ENCODE assay signal across 1 cellular context in the genomic region with DNA sequence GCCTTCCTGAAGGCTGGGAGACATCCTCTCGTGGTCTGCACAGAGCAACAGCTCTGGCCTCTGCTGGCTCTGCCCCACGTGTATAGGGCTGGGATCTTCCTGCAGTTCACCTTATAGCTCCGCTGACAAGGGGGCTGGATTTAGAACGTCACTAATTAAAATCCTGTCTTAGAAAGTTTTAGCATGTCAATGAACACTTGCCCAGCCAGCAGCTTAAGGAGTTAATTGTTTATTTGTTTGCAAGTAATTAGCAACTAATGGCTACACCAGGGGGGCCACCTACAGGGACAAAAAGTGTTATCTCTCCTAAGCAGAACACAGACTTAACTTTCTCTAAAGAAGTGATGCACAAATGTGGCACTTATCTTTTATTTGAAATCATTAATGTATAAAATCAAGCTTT.
TF ChIP-seq lines count a peak whose summit lies in the region.

A gene (minus strand): TSS at position 84 of the 403 bp plus-strand sequence. CDS start 60 bp downstream, at position 24.

TF ChIP-seq in H1, 55 proteins besides CTCF, POLR2A, EP300 and RAD21:
- TF ChIP-seq TEAD4 (IDR thresholded peaks at IDR 0.05; ENCODE audit: low read depth, low read length) = no peak; the same call in 1 of the 2 replicates
- TF ChIP-seq CEBPB (IDR thresholded peaks at IDR 0.05; ENCODE audit: low read depth, low read length) = no peak
- no peak for TF ChIP-seq KDM1A (IDR thresholded peaks at IDR 0.05; ENCODE audit: borderline replicate concordance, low read length)
- peak; percentile 57; the same call in 1 of the 2 replicates for TF ChIP-seq SP4 (IDR thresholded peaks at IDR 0.05; ENCODE audit: low read length)
- TF ChIP-seq CHD2 (IDR thresholded peaks at IDR 0.05; ENCODE audit: low read length) = no peak
- TF ChIP-seq TCF12 (IDR thresholded peaks at IDR 0.05; ENCODE audit: low read depth, low read length) = 0 out of 2 replicates have a peak, but pooled peaks have one; percentile 39
- TF ChIP-seq EGR1 (IDR thresholded peaks at IDR 0.05; ENCODE audit: borderline replicate concordance, low read depth, low read length) = no peak
- TF ChIP-seq SIN3A (conservative IDR thresholded peaks at IDR 0.05 in 1 of 2, IDR thresholded peaks at IDR 0.05 in 1 of 2; ENCODE audit: low read depth in 1 of 2, low read length in 2 of 2) = peak; percentile 78 to 81; a peak in 3 of 4 replicates
- TF ChIP-seq, protein P1, sequence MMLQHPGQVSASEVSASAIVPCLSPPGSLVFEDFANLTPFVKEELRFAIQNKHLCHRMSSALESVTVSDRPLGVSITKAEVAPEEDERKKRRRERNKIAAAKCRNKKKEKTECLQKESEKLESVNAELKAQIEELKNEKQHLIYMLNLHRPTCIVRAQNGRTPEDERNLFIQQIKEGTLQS (IDR thresholded peaks at IDR 0.05; ENCODE audit: insufficient read depth, low read depth, low read length) = no peak
- no peak for TF ChIP-seq SP2 (IDR thresholded peaks at IDR 0.05; ENCODE audit: low read length)
- TF ChIP-seq, protein P2, sequence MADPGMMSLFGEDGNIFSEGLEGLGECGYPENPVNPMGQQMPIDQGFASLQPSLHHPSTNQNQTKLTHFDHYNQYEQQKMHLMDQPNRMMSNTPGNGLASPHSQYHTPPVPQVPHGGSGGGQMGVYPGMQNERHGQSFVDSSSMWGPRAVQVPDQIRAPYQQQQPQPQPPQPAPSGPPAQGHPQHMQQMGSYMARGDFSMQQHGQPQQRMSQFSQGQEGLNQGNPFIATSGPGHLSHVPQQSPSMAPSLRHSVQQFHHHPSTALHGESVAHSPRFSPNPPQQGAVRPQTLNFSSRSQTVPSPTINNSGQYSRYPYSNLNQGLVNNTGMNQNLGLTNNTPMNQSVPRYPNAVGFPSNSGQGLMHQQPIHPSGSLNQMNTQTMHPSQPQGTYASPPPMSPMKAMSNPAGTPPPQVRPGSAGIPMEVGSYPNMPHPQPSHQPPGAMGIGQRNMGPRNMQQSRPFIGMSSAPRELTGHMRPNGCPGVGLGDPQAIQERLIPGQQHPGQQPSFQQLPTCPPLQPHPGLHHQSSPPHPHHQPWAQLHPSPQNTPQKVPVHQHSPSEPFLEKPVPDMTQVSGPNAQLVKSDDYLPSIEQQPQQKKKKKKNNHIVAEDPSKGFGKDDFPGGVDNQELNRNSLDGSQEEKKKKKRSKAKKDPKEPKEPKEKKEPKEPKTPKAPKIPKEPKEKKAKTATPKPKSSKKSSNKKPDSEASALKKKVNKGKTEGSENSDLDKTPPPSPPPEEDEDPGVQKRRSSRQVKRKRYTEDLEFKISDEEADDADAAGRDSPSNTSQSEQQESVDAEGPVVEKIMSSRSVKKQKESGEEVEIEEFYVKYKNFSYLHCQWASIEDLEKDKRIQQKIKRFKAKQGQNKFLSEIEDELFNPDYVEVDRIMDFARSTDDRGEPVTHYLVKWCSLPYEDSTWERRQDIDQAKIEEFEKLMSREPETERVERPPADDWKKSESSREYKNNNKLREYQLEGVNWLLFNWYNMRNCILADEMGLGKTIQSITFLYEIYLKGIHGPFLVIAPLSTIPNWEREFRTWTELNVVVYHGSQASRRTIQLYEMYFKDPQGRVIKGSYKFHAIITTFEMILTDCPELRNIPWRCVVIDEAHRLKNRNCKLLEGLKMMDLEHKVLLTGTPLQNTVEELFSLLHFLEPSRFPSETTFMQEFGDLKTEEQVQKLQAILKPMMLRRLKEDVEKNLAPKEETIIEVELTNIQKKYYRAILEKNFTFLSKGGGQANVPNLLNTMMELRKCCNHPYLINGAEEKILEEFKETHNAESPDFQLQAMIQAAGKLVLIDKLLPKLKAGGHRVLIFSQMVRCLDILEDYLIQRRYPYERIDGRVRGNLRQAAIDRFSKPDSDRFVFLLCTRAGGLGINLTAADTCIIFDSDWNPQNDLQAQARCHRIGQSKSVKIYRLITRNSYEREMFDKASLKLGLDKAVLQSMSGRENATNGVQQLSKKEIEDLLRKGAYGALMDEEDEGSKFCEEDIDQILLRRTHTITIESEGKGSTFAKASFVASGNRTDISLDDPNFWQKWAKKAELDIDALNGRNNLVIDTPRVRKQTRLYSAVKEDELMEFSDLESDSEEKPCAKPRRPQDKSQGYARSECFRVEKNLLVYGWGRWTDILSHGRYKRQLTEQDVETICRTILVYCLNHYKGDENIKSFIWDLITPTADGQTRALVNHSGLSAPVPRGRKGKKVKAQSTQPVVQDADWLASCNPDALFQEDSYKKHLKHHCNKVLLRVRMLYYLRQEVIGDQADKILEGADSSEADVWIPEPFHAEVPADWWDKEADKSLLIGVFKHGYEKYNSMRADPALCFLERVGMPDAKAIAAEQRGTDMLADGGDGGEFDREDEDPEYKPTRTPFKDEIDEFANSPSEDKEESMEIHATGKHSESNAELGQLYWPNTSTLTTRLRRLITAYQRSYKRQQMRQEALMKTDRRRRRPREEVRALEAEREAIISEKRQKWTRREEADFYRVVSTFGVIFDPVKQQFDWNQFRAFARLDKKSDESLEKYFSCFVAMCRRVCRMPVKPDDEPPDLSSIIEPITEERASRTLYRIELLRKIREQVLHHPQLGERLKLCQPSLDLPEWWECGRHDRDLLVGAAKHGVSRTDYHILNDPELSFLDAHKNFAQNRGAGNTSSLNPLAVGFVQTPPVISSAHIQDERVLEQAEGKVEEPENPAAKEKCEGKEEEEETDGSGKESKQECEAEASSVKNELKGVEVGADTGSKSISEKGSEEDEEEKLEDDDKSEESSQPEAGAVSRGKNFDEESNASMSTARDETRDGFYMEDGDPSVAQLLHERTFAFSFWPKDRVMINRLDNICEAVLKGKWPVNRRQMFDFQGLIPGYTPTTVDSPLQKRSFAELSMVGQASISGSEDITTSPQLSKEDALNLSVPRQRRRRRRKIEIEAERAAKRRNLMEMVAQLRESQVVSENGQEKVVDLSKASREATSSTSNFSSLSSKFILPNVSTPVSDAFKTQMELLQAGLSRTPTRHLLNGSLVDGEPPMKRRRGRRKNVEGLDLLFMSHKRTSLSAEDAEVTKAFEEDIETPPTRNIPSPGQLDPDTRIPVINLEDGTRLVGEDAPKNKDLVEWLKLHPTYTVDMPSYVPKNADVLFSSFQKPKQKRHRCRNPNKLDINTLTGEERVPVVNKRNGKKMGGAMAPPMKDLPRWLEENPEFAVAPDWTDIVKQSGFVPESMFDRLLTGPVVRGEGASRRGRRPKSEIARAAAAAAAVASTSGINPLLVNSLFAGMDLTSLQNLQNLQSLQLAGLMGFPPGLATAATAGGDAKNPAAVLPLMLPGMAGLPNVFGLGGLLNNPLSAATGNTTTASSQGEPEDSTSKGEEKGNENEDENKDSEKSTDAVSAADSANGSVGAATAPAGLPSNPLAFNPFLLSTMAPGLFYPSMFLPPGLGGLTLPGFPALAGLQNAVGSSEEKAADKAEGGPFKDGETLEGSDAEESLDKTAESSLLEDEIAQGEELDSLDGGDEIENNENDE (IDR thresholded peaks at IDR 0.05; ENCODE audit: insufficient replicate concordance, low read length) = peak; percentile 77
- peak; percentile 98 for TF ChIP-seq NANOG (IDR thresholded peaks at IDR 0.05; ENCODE audit: insufficient read depth, low read depth, low read length, poor library complexity, severe bottlenecking)
- no peak for TF ChIP-seq JUND (IDR thresholded peaks at IDR 0.05; ENCODE audit: low read length)
- no peak for TF ChIP-seq GABPA (IDR thresholded peaks at IDR 0.05; ENCODE audit: borderline replicate concordance, insufficient read depth, low read length)
- TF ChIP-seq CBX8 (IDR thresholded peaks at IDR 0.05; ENCODE audit: borderline replicate concordance, low read depth, low read length) = no peak
- TF ChIP-seq BRCA1 (IDR thresholded peaks at IDR 0.05; ENCODE audit: low read depth, low read length) = no peak
- TF ChIP-seq, protein P3, sequence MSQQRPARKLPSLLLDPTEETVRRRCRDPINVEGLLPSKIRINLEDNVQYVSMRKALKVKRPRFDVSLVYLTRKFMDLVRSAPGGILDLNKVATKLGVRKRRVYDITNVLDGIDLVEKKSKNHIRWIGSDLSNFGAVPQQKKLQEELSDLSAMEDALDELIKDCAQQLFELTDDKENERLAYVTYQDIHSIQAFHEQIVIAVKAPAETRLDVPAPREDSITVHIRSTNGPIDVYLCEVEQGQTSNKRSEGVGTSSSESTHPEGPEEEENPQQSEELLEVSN (IDR thresholded peaks at IDR 0.05) = no peak
- TF ChIP-seq TAF1 (IDR thresholded peaks at IDR 0.05; ENCODE audit: low read depth, low read length) = peak; percentile 86
- TF ChIP-seq POLR2AphosphoS5 (IDR thresholded peaks at IDR 0.05; ENCODE audit: low read depth, low read length) = peak; percentile 91
- TF ChIP-seq, protein P4, sequence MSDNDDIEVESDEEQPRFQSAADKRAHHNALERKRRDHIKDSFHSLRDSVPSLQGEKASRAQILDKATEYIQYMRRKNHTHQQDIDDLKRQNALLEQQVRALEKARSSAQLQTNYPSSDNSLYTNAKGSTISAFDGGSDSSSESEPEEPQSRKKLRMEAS (IDR thresholded peaks at IDR 0.05) = peak; percentile 94
- peak; percentile 76 for TF ChIP-seq CREB1 (IDR thresholded peaks at IDR 0.05)
- no peak for TF ChIP-seq KDM5A (IDR thresholded peaks at IDR 0.05; ENCODE audit: low read length)
- no peak for TF ChIP-seq BACH1 (IDR thresholded peaks at IDR 0.05; ENCODE audit: low read length)
- TF ChIP-seq RFX5 (IDR thresholded peaks at IDR 0.05; ENCODE audit: borderline replicate concordance, low read depth, low read length) = no peak
- TF ChIP-seq SRF (IDR thresholded peaks at IDR 0.05; ENCODE audit: low read depth, low read length) = no peak
- no peak for TF ChIP-seq KDM4A (IDR thresholded peaks at IDR 0.05; ENCODE audit: low read depth, low read length, severe bottlenecking)
- TF ChIP-seq RBBP5 (IDR thresholded peaks at IDR 0.05; ENCODE audit: borderline replicate concordance, low read depth, low read length) = no peak
- TF ChIP-seq SP1 (IDR thresholded peaks at IDR 0.05; ENCODE audit: low read depth, low read length) = peak; percentile 77; the same call in 1 of the 2 replicates
- no peak for TF ChIP-seq FOSL1 (IDR thresholded peaks at IDR 0.05; ENCODE audit: insufficient read depth, low read depth, low read length)
- peak; percentile 33 for TF ChIP-seq TAF7 (optimal IDR thresholded peaks at IDR 0.05; ENCODE audit: borderline replicate concordance, low read depth, low read length)
- TF ChIP-seq CBX5 (IDR thresholded peaks at IDR 0.05; ENCODE audit: low read depth, low read length) = no peak
- TF ChIP-seq HDAC6 (IDR thresholded peaks at IDR 0.05; ENCODE audit: low read depth, low read length) = no peak
- peak; percentile 69 for TF ChIP-seq SAP30 (IDR thresholded peaks at IDR 0.05; ENCODE audit: insufficient read depth, insufficient replicate concordance, low read length)
- no peak for TF ChIP-seq NRF1 (IDR thresholded peaks at IDR 0.05; ENCODE audit: low read depth, low read length)
- TF ChIP-seq RXRA (IDR thresholded peaks at IDR 0.05; ENCODE audit: insufficient read depth, low read depth, low read length) = no peak
- TF ChIP-seq PHF8 (conservative IDR thresholded peaks at IDR 0.05; ENCODE audit: low read depth, low read length) = no peak
- TF ChIP-seq POU5F1 (IDR thresholded peaks at IDR 0.05; ENCODE audit: low read depth, low read length) = peak; percentile 55; the same call in 1 of the 2 replicates
- TF ChIP-seq, protein P5, sequence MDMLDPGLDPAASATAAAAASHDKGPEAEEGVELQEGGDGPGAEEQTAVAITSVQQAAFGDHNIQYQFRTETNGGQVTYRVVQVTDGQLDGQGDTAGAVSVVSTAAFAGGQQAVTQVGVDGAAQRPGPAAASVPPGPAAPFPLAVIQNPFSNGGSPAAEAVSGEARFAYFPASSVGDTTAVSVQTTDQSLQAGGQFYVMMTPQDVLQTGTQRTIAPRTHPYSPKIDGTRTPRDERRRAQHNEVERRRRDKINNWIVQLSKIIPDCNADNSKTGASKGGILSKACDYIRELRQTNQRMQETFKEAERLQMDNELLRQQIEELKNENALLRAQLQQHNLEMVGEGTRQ (IDR thresholded peaks at IDR 0.05; ENCODE audit: low read length) = peak; percentile 34; the same call in 1 of the 2 replicates
- TF ChIP-seq EZH2 (IDR thresholded peaks at IDR 0.05; ENCODE audit: low read depth, low read length, severe bottlenecking) = no peak
- peak; percentile 86 to 98 for TF ChIP-seq BCL11A (IDR thresholded peaks at IDR 0.05; ENCODE audit: low read depth in 2 of 2, low read length in 2 of 2)
- TF ChIP-seq YY1 (IDR thresholded peaks at IDR 0.05; ENCODE audit: low read depth, low read length) = no peak
- TF ChIP-seq ASH2L (IDR thresholded peaks at IDR 0.05; ENCODE audit: low read length) = no peak
- TF ChIP-seq CHD1 (IDR thresholded peaks at IDR 0.05; ENCODE audit: low read depth, low read length) = no peak
- TF ChIP-seq JUN (IDR thresholded peaks at IDR 0.05; ENCODE audit: low read depth, low read length) = no peak
- TF ChIP-seq RNF2 (IDR thresholded peaks at IDR 0.05; ENCODE audit: borderline replicate concordance, low read depth, low read length, missing control alignments, poor library complexity, severe bottlenecking) = no peak
- no peak for TF ChIP-seq SIX5 (IDR thresholded peaks at IDR 0.05; ENCODE audit: low read depth, low read length)
- TF ChIP-seq SIRT6 (IDR thresholded peaks at IDR 0.05; ENCODE audit: low read length) = no peak
- no peak for TF ChIP-seq SUZ12 (IDR thresholded peaks at IDR 0.05; ENCODE audit: low read length)
- TF ChIP-seq, protein P6, sequence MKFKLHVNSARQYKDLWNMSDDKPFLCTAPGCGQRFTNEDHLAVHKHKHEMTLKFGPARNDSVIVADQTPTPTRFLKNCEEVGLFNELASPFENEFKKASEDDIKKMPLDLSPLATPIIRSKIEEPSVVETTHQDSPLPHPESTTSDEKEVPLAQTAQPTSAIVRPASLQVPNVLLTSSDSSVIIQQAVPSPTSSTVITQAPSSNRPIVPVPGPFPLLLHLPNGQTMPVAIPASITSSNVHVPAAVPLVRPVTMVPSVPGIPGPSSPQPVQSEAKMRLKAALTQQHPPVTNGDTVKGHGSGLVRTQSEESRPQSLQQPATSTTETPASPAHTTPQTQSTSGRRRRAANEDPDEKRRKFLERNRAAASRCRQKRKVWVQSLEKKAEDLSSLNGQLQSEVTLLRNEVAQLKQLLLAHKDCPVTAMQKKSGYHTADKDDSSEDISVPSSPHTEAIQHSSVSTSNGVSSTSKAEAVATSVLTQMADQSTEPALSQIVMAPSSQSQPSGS (IDR thresholded peaks at IDR 0.05; ENCODE audit: low read length) = no peak
- peak; percentile 93 for TF ChIP-seq TBP (IDR thresholded peaks at IDR 0.05; ENCODE audit: low read depth, low read length)
